ENCODE assay signal across 1 cellular context in the genomic region with DNA sequence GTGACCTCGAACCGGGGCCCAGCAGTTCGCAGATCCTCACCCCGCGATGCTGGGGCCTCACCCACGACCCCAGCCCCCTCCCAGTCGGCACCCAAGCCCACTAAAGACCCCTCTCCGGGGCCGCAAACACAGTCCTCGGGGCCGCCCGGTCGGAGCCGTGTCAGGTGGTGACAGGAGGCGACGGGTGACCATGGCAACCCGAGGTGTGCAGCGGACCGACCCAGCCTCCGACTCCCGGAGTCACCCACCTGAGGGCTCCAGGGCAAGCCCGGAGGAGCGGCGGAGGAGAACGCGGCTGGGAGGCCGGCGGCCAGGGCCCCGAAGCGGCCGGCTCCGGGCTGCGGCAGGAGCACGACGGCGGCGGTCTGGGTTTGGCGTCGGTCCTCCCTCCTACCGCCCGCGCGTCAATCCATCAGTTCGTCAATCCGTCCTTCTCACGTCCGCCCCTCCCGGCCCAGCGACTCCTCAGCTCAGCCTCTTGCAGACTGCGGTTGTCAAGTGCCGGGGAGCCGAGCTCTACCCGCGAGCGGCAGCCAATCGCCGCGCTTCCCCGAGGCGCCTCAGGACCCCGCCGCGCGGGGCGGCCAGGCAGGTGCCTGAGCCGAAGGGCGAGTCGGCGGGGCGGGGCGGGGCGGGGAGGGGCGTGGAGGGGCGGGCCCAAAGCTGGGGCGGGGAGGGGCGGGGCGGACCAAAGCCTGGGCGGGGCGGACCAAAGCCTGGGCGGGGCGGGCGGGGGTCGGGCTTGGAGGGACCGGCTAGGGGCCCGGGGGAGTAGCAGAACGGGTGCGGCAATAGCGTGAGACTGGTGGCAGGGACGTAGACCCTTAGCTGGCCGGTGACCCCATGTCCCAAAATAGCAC.
TF ChIP-seq lines count a peak whose summit lies in the region.

A gene (minus strand): TSS at position 489 of the 860 bp plus-strand sequence. CDS start 18,590 bp downstream, outside the sequence.

TF ChIP-seq in HepG2, 621 proteins besides CTCF, POLR2A, EP300 and RAD21 (continued from another document and continues in another):
- TF ChIP-seq ELF4 (CRISPR knock-in tag; IDR thresholded peaks at IDR 0.05; ENCODE audit: borderline replicate concordance) (peak; percentile 33; the same call in 1 of the 2 replicates), TCF7 (IDR thresholded peaks at IDR 0.05; ENCODE audit: low read depth) (no peak), MEIS1 (CRISPR knock-in tag; IDR thresholded peaks at IDR 0.05; ENCODE audit: borderline replicate concordance) (peak; percentile 40; the same call in 1 of the 2 replicates), DNMT1 (CRISPR knock-in tag; IDR thresholded peaks at IDR 0.05) (no peak), AGO2 (optimal IDR thresholded peaks at IDR 0.05; ENCODE audit: low read depth, low read length) (peak; percentile 45), ARHGAP35 (CRISPR knock-in tag; IDR thresholded peaks at IDR 0.05; ENCODE audit: borderline replicate concordance) (peak; percentile 66), EEA1 (CRISPR knock-in tag; IDR thresholded peaks at IDR 0.05; ENCODE audit: borderline replicate concordance) (no peak), MTA3 (CRISPR knock-in tag; IDR thresholded peaks at IDR 0.05) (no peak), FIP1L1 (IDR thresholded peaks at IDR 0.05; ENCODE audit: borderline replicate concordance, insufficient read depth, low read depth, low read length) (no peak), XRCC5 (optimal IDR thresholded peaks at IDR 0.05; ENCODE audit: low read length) (peak; percentile 46), ZNF101 (CRISPR knock-in tag; IDR thresholded peaks at IDR 0.05; ENCODE audit: borderline replicate concordance, low read depth) (no peak), MTA1 (CRISPR knock-in tag; IDR thresholded peaks at IDR 0.05; ENCODE audit: borderline replicate concordance) (peak; percentile 10; the same call in 1 of the 2 replicates), ZNF501 (CRISPR knock-in tag; IDR thresholded peaks at IDR 0.05) (peak; percentile 71; the same call in 1 of the 2 replicates), SRY (CRISPR knock-in tag; IDR thresholded peaks at IDR 0.05) (no peak), ZNF232 (CRISPR knock-in tag; IDR thresholded peaks at IDR 0.05; ENCODE audit: borderline replicate concordance) (no peak), ZNF367 (CRISPR knock-in tag; IDR thresholded peaks at IDR 0.05; ENCODE audit: borderline replicate concordance) (no peak), DR1 (CRISPR knock-in tag; IDR thresholded peaks at IDR 0.05) (peak; percentile 80), ZNF883 (CRISPR knock-in tag; IDR thresholded peaks at IDR 0.05; ENCODE audit: not compliant biosample characterization) (no peak), GFI1 (CRISPR knock-in tag; IDR thresholded peaks at IDR 0.05; ENCODE audit: borderline replicate concordance) (no peak), ZNF256 (CRISPR knock-in tag; conservative IDR thresholded peaks at IDR 0.05) (no peak), ESRRA (CRISPR knock-in tag; IDR thresholded peaks at IDR 0.05; ENCODE audit: low read depth) (0 out of 2 replicates have a peak, but pooled peaks have one; percentile 36), ZNF484 (CRISPR knock-in tag; IDR thresholded peaks at IDR 0.05; ENCODE audit: borderline replicate concordance, low read depth) (no peak), ZNF431 (CRISPR knock-in tag; IDR thresholded peaks at IDR 0.05; ENCODE audit: borderline replicate concordance, low read depth) (peak; percentile 71; the same call in 1 of the 2 replicates), RFX3 (CRISPR knock-in tag; IDR thresholded peaks at IDR 0.05) (peak; percentile 58), ZNF605 (CRISPR knock-in tag; IDR thresholded peaks at IDR 0.05) (peak; percentile 12; the same call in 1 of the 2 replicates), PITX1 (CRISPR knock-in tag; IDR thresholded peaks at IDR 0.05) (0 out of 2 replicates have a peak, but pooled peaks have one; percentile 12), REL (CRISPR knock-in tag; conservative IDR thresholded peaks at IDR 0.05) (no peak), NFKB2 (CRISPR knock-in tag; IDR thresholded peaks at IDR 0.05; ENCODE audit: borderline replicate concordance) (peak; percentile 38; the same call in 1 of the 2 replicates), KDM1A (CRISPR knock-in tag; IDR thresholded peaks at IDR 0.05) (no peak), U2AF2 (IDR thresholded peaks at IDR 0.05; ENCODE audit: low read depth, low read length) (no peak), ZNF703 (CRISPR knock-in tag; IDR thresholded peaks at IDR 0.05; ENCODE audit: borderline replicate concordance) (0 out of 2 replicates have a peak, but pooled peaks have one; percentile 5), NFYB (CRISPR knock-in tag; IDR thresholded peaks at IDR 0.05) (peak; percentile 74), MEF2D (CRISPR knock-in tag; IDR thresholded peaks at IDR 0.05) (0 out of 2 replicates have a peak, but pooled peaks have one; percentile 29)
- TF ChIP-seq, protein P1, sequence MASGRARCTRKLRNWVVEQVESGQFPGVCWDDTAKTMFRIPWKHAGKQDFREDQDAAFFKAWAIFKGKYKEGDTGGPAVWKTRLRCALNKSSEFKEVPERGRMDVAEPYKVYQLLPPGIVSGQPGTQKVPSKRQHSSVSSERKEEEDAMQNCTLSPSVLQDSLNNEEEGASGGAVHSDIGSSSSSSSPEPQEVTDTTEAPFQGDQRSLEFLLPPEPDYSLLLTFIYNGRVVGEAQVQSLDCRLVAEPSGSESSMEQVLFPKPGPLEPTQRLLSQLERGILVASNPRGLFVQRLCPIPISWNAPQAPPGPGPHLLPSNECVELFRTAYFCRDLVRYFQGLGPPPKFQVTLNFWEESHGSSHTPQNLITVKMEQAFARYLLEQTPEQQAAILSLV (CRISPR knock-in tag; IDR thresholded peaks at IDR 0.05; ENCODE audit: borderline replicate concordance) = peak; percentile 41; the same call in 1 of the 2 replicates
- TF ChIP-seq, protein P2, sequence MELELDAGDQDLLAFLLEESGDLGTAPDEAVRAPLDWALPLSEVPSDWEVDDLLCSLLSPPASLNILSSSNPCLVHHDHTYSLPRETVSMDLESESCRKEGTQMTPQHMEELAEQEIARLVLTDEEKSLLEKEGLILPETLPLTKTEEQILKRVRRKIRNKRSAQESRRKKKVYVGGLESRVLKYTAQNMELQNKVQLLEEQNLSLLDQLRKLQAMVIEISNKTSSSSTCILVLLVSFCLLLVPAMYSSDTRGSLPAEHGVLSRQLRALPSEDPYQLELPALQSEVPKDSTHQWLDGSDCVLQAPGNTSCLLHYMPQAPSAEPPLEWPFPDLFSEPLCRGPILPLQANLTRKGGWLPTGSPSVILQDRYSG (CRISPR knock-in tag; IDR thresholded peaks at IDR 0.05) = no peak
- TF ChIP-seq, protein P3, sequence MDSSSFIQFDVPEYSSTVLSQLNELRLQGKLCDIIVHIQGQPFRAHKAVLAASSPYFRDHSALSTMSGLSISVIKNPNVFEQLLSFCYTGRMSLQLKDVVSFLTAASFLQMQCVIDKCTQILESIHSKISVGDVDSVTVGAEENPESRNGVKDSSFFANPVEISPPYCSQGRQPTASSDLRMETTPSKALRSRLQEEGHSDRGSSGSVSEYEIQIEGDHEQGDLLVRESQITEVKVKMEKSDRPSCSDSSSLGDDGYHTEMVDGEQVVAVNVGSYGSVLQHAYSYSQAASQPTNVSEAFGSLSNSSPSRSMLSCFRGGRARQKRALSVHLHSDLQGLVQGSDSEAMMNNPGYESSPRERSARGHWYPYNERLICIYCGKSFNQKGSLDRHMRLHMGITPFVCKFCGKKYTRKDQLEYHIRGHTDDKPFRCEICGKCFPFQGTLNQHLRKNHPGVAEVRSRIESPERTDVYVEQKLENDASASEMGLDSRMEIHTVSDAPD (CRISPR knock-in tag; IDR thresholded peaks at IDR 0.05) = 0 out of 2 replicates have a peak, but pooled peaks have one; percentile 45
- TF ChIP-seq, protein P4, sequence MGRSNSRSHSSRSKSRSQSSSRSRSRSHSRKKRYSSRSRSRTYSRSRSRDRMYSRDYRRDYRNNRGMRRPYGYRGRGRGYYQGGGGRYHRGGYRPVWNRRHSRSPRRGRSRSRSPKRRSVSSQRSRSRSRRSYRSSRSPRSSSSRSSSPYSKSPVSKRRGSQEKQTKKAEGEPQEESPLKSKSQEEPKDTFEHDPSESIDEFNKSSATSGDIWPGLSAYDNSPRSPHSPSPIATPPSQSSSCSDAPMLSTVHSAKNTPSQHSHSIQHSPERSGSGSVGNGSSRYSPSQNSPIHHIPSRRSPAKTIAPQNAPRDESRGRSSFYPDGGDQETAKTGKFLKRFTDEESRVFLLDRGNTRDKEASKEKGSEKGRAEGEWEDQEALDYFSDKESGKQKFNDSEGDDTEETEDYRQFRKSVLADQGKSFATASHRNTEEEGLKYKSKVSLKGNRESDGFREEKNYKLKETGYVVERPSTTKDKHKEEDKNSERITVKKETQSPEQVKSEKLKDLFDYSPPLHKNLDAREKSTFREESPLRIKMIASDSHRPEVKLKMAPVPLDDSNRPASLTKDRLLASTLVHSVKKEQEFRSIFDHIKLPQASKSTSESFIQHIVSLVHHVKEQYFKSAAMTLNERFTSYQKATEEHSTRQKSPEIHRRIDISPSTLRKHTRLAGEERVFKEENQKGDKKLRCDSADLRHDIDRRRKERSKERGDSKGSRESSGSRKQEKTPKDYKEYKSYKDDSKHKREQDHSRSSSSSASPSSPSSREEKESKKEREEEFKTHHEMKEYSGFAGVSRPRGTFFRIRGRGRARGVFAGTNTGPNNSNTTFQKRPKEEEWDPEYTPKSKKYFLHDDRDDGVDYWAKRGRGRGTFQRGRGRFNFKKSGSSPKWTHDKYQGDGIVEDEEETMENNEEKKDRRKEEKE (IDR thresholded peaks at IDR 0.05) = no peak
- TF ChIP-seq, protein P5, sequence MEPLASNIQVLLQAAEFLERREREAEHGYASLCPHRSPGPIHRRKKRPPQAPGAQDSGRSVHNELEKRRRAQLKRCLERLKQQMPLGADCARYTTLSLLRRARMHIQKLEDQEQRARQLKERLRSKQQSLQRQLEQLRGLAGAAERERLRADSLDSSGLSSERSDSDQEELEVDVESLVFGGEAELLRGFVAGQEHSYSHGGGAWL (CRISPR knock-in tag; IDR thresholded peaks at IDR 0.05) = peak; percentile 67; the same call in 1 of the 2 replicates
- TF ChIP-seq, protein P6, sequence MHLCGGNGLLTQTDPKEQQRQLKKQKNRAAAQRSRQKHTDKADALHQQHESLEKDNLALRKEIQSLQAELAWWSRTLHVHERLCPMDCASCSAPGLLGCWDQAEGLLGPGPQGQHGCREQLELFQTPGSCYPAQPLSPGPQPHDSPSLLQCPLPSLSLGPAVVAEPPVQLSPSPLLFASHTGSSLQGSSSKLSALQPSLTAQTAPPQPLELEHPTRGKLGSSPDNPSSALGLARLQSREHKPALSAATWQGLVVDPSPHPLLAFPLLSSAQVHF (CRISPR knock-in tag; IDR thresholded peaks at IDR 0.05) = no peak
- TF ChIP-seq, protein P7, sequence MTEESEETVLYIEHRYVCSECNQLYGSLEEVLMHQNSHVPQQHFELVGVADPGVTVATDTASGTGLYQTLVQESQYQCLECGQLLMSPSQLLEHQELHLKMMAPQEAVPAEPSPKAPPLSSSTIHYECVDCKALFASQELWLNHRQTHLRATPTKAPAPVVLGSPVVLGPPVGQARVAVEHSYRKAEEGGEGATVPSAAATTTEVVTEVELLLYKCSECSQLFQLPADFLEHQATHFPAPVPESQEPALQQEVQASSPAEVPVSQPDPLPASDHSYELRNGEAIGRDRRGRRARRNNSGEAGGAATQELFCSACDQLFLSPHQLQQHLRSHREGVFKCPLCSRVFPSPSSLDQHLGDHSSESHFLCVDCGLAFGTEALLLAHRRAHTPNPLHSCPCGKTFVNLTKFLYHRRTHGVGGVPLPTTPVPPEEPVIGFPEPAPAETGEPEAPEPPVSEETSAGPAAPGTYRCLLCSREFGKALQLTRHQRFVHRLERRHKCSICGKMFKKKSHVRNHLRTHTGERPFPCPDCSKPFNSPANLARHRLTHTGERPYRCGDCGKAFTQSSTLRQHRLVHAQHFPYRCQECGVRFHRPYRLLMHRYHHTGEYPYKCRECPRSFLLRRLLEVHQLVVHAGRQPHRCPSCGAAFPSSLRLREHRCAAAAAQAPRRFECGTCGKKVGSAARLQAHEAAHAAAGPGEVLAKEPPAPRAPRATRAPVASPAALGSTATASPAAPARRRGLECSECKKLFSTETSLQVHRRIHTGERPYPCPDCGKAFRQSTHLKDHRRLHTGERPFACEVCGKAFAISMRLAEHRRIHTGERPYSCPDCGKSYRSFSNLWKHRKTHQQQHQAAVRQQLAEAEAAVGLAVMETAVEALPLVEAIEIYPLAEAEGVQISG (CRISPR knock-in tag; IDR thresholded peaks at IDR 0.05) = peak; percentile 73
- TF ChIP-seq, protein P8, sequence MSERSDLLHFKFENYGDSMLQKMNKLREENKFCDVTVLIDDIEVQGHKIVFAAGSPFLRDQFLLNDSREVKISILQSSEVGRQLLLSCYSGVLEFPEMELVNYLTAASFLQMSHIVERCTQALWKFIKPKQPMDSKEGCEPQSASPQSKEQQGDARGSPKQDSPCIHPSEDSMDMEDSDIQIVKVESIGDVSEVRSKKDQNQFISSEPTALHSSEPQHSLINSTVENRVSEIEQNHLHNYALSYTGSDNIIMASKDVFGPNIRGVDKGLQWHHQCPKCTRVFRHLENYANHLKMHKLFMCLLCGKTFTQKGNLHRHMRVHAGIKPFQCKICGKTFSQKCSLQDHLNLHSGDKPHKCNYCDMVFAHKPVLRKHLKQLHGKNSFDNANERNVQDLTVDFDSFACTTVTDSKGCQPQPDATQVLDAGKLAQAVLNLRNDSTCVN (CRISPR knock-in tag; IDR thresholded peaks at IDR 0.05; ENCODE audit: borderline replicate concordance) = peak; percentile 28; the same call in 1 of the 2 replicates
